In genomic region chr1:108194051-108194450, GRCh38 we compare ENCODE assay signal across 26 cellular contexts. TPM values are rescaled to one million over a fixed set of nuclear protein-coding genes. Genes with fewer than 3 reads are reported as not detected.
"Had no signal": no experiment of that assay in that cellular context is flagged by ENCODE, and none has a peak within 500 bp of the region (broad histone marks: within the 10 kb centered on the region; RNA-seq: fewer than 3 reads in every experiment).

No MANE protein-coding gene starts in this region.

- H3K9ac ChIP-seq: KMS-11, SK-N-SH had no signal

- DNase-seq: activated B cell treated with CpG ODN at 0.5 μM for 24 hours; activated CD4-positive, alpha-beta T cell treated with anti-CD3 and anti-CD28 coated beads for 1 hour; activated CD4-positive, alpha-beta T cell treated with anti-CD3 and anti-CD28 coated beads, Interleukin-2, amount 10 ng/mL, durations not matched to agents 24 days and 14 days; activated CD4-positive, alpha-beta T cell treated with anti-CD3 and anti-CD28 coated beads, Interleukin-2, amount 50 U/mL, for 48 hours; activated CD8-positive, alpha-beta memory T cell treated with anti-CD3 and anti-CD28 coated beads, Interleukin-2, amount 10 ng/mL, durations not matched to agents 7 days and 5 days; activated effector memory CD4-positive, alpha-beta T cell treated with Interleukin-2 at 50 U/mL for 16 hours; activated naive CD4-positive, alpha-beta T cell treated with Interleukin-2 at 50 U/mL for 16 hours; activated T-cell treated with anti-CD3 and anti-CD28 coated beads, Interleukin-2, amount 50 U/mL, for 24 hours; brain microvascular endothelial cell; caudate nucleus; MG63; MV-4-11; NCI-H1105; NCI-H1436; NCI-H1694 treated with DMSO at 0.1 percent for 48 hours; NCI-H2081; NCI-H446; NCI-H524; Peyer's patch; Right ventricle myocardium superior; SJCRH30; SK-N-SH; T-helper 9 cell had no signal

- ATAC-seq: activated CD8-positive, alpha-beta memory T cell treated with anti-CD3 and anti-CD28 coated beads, Interleukin-2, amount 10 ng/mL, durations not matched to agents 7 days and 5 days had no signal

- H3K27me3 ChIP-seq: brain microvascular endothelial cell, MG63, Peyer's patch, SJCRH30 had no signal

- H3K9me2 ChIP-seq: SK-N-SH had no signal

- H3K9me3 ChIP-seq: SK-N-SH had no signal

- H3K4me3 ChIP-seq: MG63, Peyer's patch, SJCRH30 had no signal

- H3K4me2 ChIP-seq: KMS-11, SK-N-SH had no signal

- H3K27ac ChIP-seq: brain microvascular endothelial cell, KMS-11, Peyer's patch, RWPE1, SJCRH30 had no signal

RNA-seq across cellular contexts. Expression of gene NBPF4, which starts 49.8 kb away (rescaled TPM):
- total RNA-seq: activated B cell treated with CpG ODN at 0.5 μM for 24 hours; activated CD4-positive, alpha-beta T cell treated with anti-CD3 and anti-CD28 coated beads, Interleukin-2, amount 10 ng/mL, durations not matched to agents 24 days and 14 days; Right ventricle myocardium superior had no signal
- polyA plus RNA-seq: adipose tissue, SK-N-SH had no signal
